Comparison of ENCODE assay signal across 1 cellular context in genomic region chr9:128790536-128790935, GRCh38.
TF ChIP-seq lines count a peak whose summit lies in the region.

No MANE protein-coding gene starts in this region.

TF ChIP-seq in IMR-90, 13 proteins besides CTCF, POLR2A, EP300 and RAD21 (continued from another document):
- TF ChIP-seq NFE2L2 (IDR thresholded peaks at IDR 0.05; ENCODE audit: low read depth, low read length) (no peak), USF2 (IDR thresholded peaks at IDR 0.05; ENCODE audit: low read depth, low read length) (no peak), RCOR1 (IDR thresholded peaks at IDR 0.05; ENCODE audit: insufficient replicate concordance, low read length) (no peak), CHD1 (IDR thresholded peaks at IDR 0.05; ENCODE audit: low read depth, low read length) (no peak)
TF ChIP-seq in IMR-90: peak in this region for 0.
